ENCODE assay signal across 1 cellular context in the genomic region with DNA sequence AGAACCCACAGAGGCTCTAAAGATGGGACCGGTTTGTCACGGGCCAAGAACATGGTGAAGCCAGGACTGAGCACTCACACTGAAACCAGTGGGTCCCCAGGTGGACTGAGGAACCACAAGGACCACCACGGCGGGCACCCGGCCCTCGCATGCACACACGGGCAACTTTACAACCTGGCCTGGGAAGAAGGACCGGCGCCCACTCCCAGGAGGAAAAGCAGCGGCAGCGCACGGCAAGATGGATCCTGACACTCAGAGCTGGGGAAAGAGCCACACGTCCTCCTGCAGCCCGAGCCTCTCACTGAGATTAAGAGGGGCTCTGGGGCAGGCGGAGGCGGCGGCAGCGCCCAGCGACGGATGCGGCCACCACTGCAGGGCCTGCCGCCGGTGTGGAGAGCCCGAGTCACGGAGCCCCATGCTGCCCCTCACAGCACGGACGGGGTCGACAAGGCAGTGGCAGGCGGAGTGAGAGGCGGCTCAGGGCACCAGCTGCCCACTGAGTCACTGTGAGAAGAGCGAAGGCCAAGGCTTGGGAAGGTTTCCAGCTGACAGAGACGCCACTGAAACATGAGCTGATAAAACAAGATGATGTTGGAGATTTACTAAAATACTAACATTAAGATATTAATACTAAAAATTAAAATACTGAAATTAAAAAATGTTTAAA.
A peak's percentile ranks its signal among the peaks of the same experiment; 100 is the strongest.
TF ChIP-seq lines count a peak whose summit lies in the region.

No MANE protein-coding gene starts in this region.

TF ChIP-seq in HepG2, 621 proteins besides CTCF, POLR2A, EP300 and RAD21 (continued from another document):
- TF ChIP-seq ZNF687 (CRISPR knock-in tag; IDR thresholded peaks at IDR 0.05) (peak; percentile 24; the same call in 1 of the 2 replicates), SOX13 (IDR thresholded peaks at IDR 0.05) (no peak), SOX13 (CRISPR knock-in tag; conservative IDR thresholded peaks at IDR 0.05 in 1 of 2, IDR thresholded peaks at IDR 0.05 in 1 of 2) (no peak), ZFP36 (IDR thresholded peaks at IDR 0.05; ENCODE audit: borderline replicate concordance, low read depth, low read length, partially characterized antibody) (no peak), ZNF563 (CRISPR knock-in tag; IDR thresholded peaks at IDR 0.05) (no peak), MED8 (CRISPR knock-in tag; IDR thresholded peaks at IDR 0.05; ENCODE audit: insufficient replicate concordance) (no peak), ZNF782 (CRISPR knock-in tag; IDR thresholded peaks at IDR 0.05; ENCODE audit: borderline replicate concordance) (no peak), ESRRA (CRISPR knock-in tag; IDR thresholded peaks at IDR 0.05; ENCODE audit: low read depth) (no peak), EED (CRISPR knock-in tag; IDR thresholded peaks at IDR 0.05) (0 out of 2 replicates have a peak, but pooled peaks have one; percentile 50), AGO2 (optimal IDR thresholded peaks at IDR 0.05; ENCODE audit: low read depth, low read length) (peak; percentile 80), ZNF672 (CRISPR knock-in tag; IDR thresholded peaks at IDR 0.05) (no peak), NR2F1 (CRISPR knock-in tag; IDR thresholded peaks at IDR 0.05) (no peak), ZFP37 (CRISPR knock-in tag; IDR thresholded peaks at IDR 0.05; ENCODE audit: borderline replicate concordance) (no peak), PHF8 (CRISPR knock-in tag; IDR thresholded peaks at IDR 0.05) (no peak), MXI1 (IDR thresholded peaks at IDR 0.05; ENCODE audit: borderline replicate concordance, low read depth, low read length) (no peak), POLR2AphosphoS2 (IDR thresholded peaks at IDR 0.05; ENCODE audit: low read depth, low read length) (no peak)
- TF ChIP-seq, protein P1, sequence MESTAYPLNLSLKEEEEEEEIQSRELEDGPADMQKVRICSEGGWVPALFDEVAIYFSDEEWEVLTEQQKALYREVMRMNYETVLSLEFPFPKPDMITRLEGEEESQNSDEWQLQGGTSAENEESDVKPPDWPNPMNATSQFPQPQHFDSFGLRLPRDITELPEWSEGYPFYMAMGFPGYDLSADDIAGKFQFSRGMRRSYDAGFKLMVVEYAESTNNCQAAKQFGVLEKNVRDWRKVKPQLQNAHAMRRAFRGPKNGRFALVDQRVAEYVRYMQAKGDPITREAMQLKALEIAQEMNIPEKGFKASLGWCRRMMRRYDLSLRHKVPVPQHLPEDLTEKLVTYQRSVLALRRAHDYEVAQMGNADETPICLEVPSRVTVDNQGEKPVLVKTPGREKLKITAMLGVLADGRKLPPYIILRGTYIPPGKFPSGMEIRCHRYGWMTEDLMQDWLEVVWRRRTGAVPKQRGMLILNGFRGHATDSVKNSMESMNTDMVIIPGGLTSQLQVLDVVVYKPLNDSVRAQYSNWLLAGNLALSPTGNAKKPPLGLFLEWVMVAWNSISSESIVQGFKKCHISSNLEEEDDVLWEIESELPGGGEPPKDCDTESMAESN (CRISPR knock-in tag; conservative IDR thresholded peaks at IDR 0.05): no peak
- TF ChIP-seq, protein P2, sequence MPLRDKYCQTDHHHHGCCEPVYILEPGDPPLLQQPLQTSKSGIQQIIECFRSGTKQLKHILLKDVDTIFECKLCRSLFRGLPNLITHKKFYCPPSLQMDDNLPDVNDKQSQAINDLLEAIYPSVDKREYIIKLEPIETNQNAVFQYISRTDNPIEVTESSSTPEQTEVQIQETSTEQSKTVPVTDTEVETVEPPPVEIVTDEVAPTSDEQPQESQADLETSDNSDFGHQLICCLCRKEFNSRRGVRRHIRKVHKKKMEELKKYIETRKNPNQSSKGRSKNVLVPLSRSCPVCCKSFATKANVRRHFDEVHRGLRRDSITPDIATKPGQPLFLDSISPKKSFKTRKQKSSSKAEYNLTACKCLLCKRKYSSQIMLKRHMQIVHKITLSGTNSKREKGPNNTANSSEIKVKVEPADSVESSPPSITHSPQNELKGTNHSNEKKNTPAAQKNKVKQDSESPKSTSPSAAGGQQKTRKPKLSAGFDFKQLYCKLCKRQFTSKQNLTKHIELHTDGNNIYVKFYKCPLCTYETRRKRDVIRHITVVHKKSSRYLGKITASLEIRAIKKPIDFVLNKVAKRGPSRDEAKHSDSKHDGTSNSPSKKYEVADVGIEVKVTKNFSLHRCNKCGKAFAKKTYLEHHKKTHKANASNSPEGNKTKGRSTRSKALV (CRISPR knock-in tag; IDR thresholded peaks at IDR 0.05): no peak
- TF ChIP-seq, protein P3, sequence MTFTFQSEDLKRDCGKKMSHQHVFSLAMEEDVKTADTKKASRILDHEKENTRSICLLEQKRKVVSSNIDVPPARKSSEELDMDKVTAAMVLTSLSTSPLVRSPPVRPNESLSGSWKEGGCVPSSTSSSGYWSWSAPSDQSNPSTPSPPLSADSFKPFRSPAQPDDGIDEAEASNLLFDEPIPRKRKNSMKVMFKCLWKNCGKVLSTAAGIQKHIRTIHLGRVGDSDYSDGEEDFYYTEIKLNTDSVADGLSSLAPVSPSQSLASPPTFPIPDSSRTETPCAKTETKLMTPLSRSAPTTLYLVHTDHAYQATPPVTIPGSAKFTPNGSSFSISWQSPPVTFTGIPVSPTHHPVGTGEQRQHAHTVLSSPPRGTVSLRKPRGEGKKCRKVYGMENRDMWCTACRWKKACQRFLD (CRISPR knock-in tag; IDR thresholded peaks at IDR 0.05; ENCODE audit: borderline replicate concordance): no peak
TF ChIP-seq in HepG2: peak in this region for 3.
